ENCODE assay signal across 27 cellular contexts in the genomic region with DNA sequence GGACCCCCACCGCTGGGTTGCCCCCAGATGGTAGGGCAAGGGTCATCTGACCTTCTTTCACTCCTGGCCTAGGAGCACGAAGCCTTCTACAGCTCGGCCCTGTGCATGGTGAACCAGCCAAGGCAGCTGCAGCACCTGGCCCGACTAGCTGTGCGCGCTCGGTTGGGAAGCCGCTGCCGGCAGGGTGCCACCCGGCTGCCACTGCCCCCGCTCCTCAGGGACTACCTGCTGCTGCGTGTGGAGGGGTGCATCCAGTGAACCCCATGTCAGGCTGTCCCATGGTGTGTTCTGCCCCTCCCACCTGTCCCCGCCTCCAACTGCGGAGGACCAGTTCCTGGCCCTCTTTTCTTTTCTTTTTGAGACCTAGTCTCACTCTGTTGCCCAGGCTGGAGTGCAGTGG. TPM values are rescaled to one million over a fixed set of nuclear protein-coding genes. Genes with fewer than 3 reads are reported as not detected.
"Had no signal": no experiment of that assay in that cellular context is flagged by ENCODE, and none has a peak within 500 bp of the region (broad histone marks: within the 10 kb centered on the region; RNA-seq: fewer than 3 reads in every experiment).

No MANE protein-coding gene starts in this region.

- H3K9ac ChIP-seq: parathyroid adenoma had no signal

- DNase-seq: dorsolateral prefrontal cortex; effector CD4-positive, alpha-beta T cell; foreskin fibroblast; gastrocnemius medialis; head of caudate nucleus; left ventricle myocardium superior; lower lobe of right lung; natural killer cell; stimulated activated CD4-positive, alpha-beta T cell treated with anti-CD3 and anti-CD28 coated beads, Interleukin-12 subunit alpha, Interleukin-12 subunit beta, amount 100 ng/mL, for 4 hours; stimulated activated CD4-positive, alpha-beta T cell treated with anti-CD3 and anti-CD28 coated beads, Interleukin-1b, Interleukin-23, amount 100 ng/mL, for 48 hours; stimulated activated CD4-positive, alpha-beta T cell treated with anti-CD3 and anti-CD28 coated beads, Interleukin-4, amount 100 ng/mL, for 1 hour; stimulated activated CD8-positive, alpha-beta memory T cell treated with anti-CD3 and anti-CD28 coated beads, Interleukin-4, amount 100 ng/mL, for 48 hours; stimulated activated naive CD4-positive, alpha-beta T cell treated with Interleukin-2 at 50 U/mL for 16 hours; stomach had no signal

- FAIRE-seq: colon, keratinocyte had no signal

- H3K27me3 ChIP-seq: dorsolateral prefrontal cortex, gastrocnemius medialis, neutrophil, right atrium auricular region, stomach, thyroid gland had no signal

- H3K9me3 ChIP-seq: gastrocnemius medialis, lower lobe of right lung, neutrophil, right atrium auricular region, stomach, thyroid gland had no signal

- ATAC-seq: gastrocnemius medialis, left ventricle myocardium superior, natural killer cell, sciatic nerve had no signal

- H3K79me2 ChIP-seq: parathyroid adenoma had no signal

- H3K4me1 ChIP-seq: lower lobe of right lung, parathyroid adenoma, right atrium auricular region, stomach, thyroid gland had no signal

- H3K4me2 ChIP-seq: smooth muscle cell had no signal

- H3K27ac ChIP-seq: dorsolateral prefrontal cortex, lower lobe of right lung, neutrophil, parathyroid adenoma, right atrium auricular region, stomach, thyroid gland had no signal

- H2AFZ ChIP-seq: parathyroid adenoma had no signal

- H3K4me3 ChIP-seq: dorsolateral prefrontal cortex, gastrocnemius medialis, lower lobe of right lung, right atrium auricular region, smooth muscle cell, stomach, thyroid gland had no signal

RNA-seq across cellular contexts. Expression of gene ASB16, which starts 7.6 kb away (rescaled TPM):
- total RNA-seq: lower lobe of right lung, mesenteric fat pad, mononuclear cell, natural killer cell, smooth muscle cell, subcutaneous adipose tissue, temporal lobe had no signal
- polyA plus RNA-seq: keratinocyte, neural cell had no signal
